Comparison of ENCODE assay signal across 20 cellular contexts in genomic region chr13:110334256-110334655, GRCh38. TPM values are rescaled to one million over a fixed set of nuclear protein-coding genes. Genes with fewer than 3 reads are reported as not detected.
A peak's percentile ranks its signal among the peaks of the same experiment; 100 is the strongest.
DNase-seq lines count a peak whose midpoint lies in the region; TF ChIP-seq lines count a peak whose summit lies in the region.
"Had no signal": no experiment of that assay in that cellular context is flagged by ENCODE, and none has a peak within 500 bp of the region (broad histone marks: within the 10 kb centered on the region; RNA-seq: fewer than 3 reads in every experiment).

No MANE protein-coding gene starts in this region.

- H3K4me3 Mint-ChIP-seq in osteocyte (ENCODE audit: unreplicated experiment) = no peak overlapping the region
- H3K4me3 Mint-ChIP-seq: activated naive CD8-positive, alpha-beta T cell treated with anti-CD3 and anti-CD28 coated beads, Interleukin-2, amount 10 ng/mL, durations not matched to agents 7 days and 5 days; activated T-cell treated with anti-CD3 and anti-CD28 coated beads, Interleukin-2, amount 50 U/mL, for 72 hours; natural killer cell treated with Interleukin-12 subunit alpha and Interleukin-12 subunit beta and Interleukin-15 and Interleukin-18, amount 100 ng/mL, for 72 hours had no signal

- no peaks in the 10 kb centered on the region for H3K27me3 ChIP-seq in BJ (ENCODE audit: control insufficient read depth, insufficient read depth, low read length)
- H3K27me3 ChIP-seq in SJSA1 (replicated peaks) = no peaks in the 10 kb centered on the region

- POLR2A ChIA-PET in BJ (lab: Charles Lee) = interaction anchor here (0.6 kb wide), 1 partner anchor 29 kb away, joined by 3 read pairs; no protein-coding TSS in a partner anchor

- H3K36me3 ChIP-seq in BJ (ENCODE audit: control insufficient read depth, insufficient read depth, low read length) = no peaks in the 10 kb centered on the region
- H3K36me3 ChIP-seq in SJSA1 = peaks cover 28% of the 10 kb centered on the region

- H3K9me3 Mint-ChIP-seq in osteocyte (ENCODE audit: unreplicated experiment) = no peaks in the 10 kb centered on the region
- H3K9me3 Mint-ChIP-seq: activated naive CD8-positive, alpha-beta T cell treated with anti-CD3 and anti-CD28 coated beads, Interleukin-2, amount 10 ng/mL, durations not matched to agents 7 days and 5 days; natural killer cell treated with Interleukin-12 subunit alpha and Interleukin-12 subunit beta and Interleukin-15 and Interleukin-18, amount 100 ng/mL, for 72 hours had no signal

- peaks cover 7% of the 10 kb centered on the region for H3K9me3 ChIP-seq in SJSA1 (replicated peaks)

- peak; percentile 50 for DNase-seq in BJ (ENCODE audit: low read depth)
- peak; percentile 96 to 97 for DNase-seq in SJSA1 (ENCODE audit: low read depth in 1 of 2, low spot score in 2 of 2)
- peak; percentile 55 for DNase-seq in fibroblast of villous mesenchyme (ENCODE audit: low read depth)
- no peak for DNase-seq in osteocyte (ENCODE audit: extremely low spot score, unreplicated experiment)
- no peak for DNase-seq in DMS153 (lab: John Stamatoyannopoulos, UW)
- DNase-seq in dermis blood vessel endothelial cell = no peak
- no peak for DNase-seq in activated naive CD4-positive, alpha-beta T cell treated with Interleukin-2 at 50 U/mL for 16 hours
- DNase-seq in activated effector memory CD4-positive, alpha-beta T cell treated with Interleukin-2 at 50 U/mL for 16 hours = no peak
- DNase-seq: activated naive CD8-positive, alpha-beta T cell treated with anti-CD3 and anti-CD28 coated beads, Interleukin-2, amount 10 ng/mL, durations not matched to agents 7 days and 5 days; activated T-cell treated with anti-CD3 and anti-CD28 coated beads, Interleukin-2, amount 50 U/mL, for 72 hours; caudate nucleus; head of caudate nucleus; MM.1S; NCI-H82; PC-9; small intestine; stimulated activated CD4-positive, alpha-beta T cell treated with anti-CD3 and anti-CD28 coated beads, Interleukin-4, amount 100 ng/mL, for 24 hours; substantia nigra had no signal

- H3K27ac Mint-ChIP-seq in osteocyte (ENCODE audit: unreplicated experiment) = peak overlapping the region; percentile 97
- H3K27ac Mint-ChIP-seq: activated naive CD8-positive, alpha-beta T cell treated with anti-CD3 and anti-CD28 coated beads, Interleukin-2, amount 10 ng/mL, durations not matched to agents 7 days and 5 days; activated T-cell treated with anti-CD3 and anti-CD28 coated beads, Interleukin-2, amount 50 U/mL, for 72 hours; natural killer cell treated with Interleukin-12 subunit alpha and Interleukin-12 subunit beta and Interleukin-15 and Interleukin-18, amount 100 ng/mL, for 72 hours had no signal

- peak overlapping the region; percentile 20 for H3K27ac ChIP-seq in SJSA1
- H3K27ac ChIP-seq: PC-9 had no signal

- TF ChIP-seq CTCF in BJ (IDR thresholded peaks at IDR 0.05; ENCODE audit: insufficient read depth, low read depth, low read length) (no peak), fibroblast of villous mesenchyme (IDR thresholded peaks at IDR 0.05; ENCODE audit: insufficient read depth, low read depth, low read length) (no peak), osteocyte (IDR thresholded peaks at IDR 0.05) (no peak)

- peaks cover 96% of the 10 kb centered on the region for H3K4me1 Mint-ChIP-seq in osteocyte (ENCODE audit: unreplicated experiment)
- H3K4me1 Mint-ChIP-seq: activated naive CD8-positive, alpha-beta T cell treated with anti-CD3 and anti-CD28 coated beads, Interleukin-2, amount 10 ng/mL, durations not matched to agents 7 days and 5 days had no signal

- CTCF ChIA-PET in BJ (lab: Yijun Ruan, JAX) = interaction anchor here (1.0 kb wide), 1 partner anchor 87 kb away, joined by 4 read pairs; no protein-coding TSS in a partner anchor

- H3K27me3 Mint-ChIP-seq in osteocyte (ENCODE audit: unreplicated experiment) = no peaks in the 10 kb centered on the region

- peaks cover 89% of the 10 kb centered on the region for H3K4me1 ChIP-seq in SJSA1 (replicated peaks)

- H3K36me3 Mint-ChIP-seq in osteocyte (ENCODE audit: unreplicated experiment) = peaks cover 50% of the 10 kb centered on the region
- H3K36me3 Mint-ChIP-seq: activated naive CD8-positive, alpha-beta T cell treated with anti-CD3 and anti-CD28 coated beads, Interleukin-2, amount 10 ng/mL, durations not matched to agents 7 days and 5 days; natural killer cell treated with Interleukin-12 subunit alpha and Interleukin-12 subunit beta and Interleukin-15 and Interleukin-18, amount 100 ng/mL, for 72 hours had no signal

- no peak overlapping the region for H3K4me3 ChIP-seq in BJ (ENCODE audit: low read depth, low read length)
- no peak overlapping the region for H3K4me3 ChIP-seq in SJSA1
- no peak overlapping the region for H3K4me3 ChIP-seq in fibroblast of villous mesenchyme (ENCODE audit: low read depth, low read length)
- H3K4me3 ChIP-seq: lung, PC-9 had no signal

RNA-seq across cellular contexts. Expression of gene COL4A2, which starts 27.2 kb away (rescaled TPM):
- polyA plus RNA-seq in BJ (2011; rRNA removed) = 410 and 886 TPM in 2 replicates
- polyA minus RNA-seq in BJ (2011; rRNA and poly(A)+ RNA removed) = 205 and 240 TPM in 2 replicates
- 677 and 741 TPM in 2 replicates for total RNA-seq in SJSA1 (2014; rRNA removed; shearing (Covaris generic))
- total RNA-seq in fibroblast of villous mesenchyme (756 and 1,116 TPM in 2 replicates), osteocyte (2,001 and 2,067 TPM in 2 replicates), dermis blood vessel endothelial cell (1,112 and 1,320 TPM in 2 replicates)
- total RNA-seq: activated naive CD8-positive, alpha-beta T cell treated with anti-CD3 and anti-CD28 coated beads, Interleukin-2, amount 10 ng/mL, durations not matched to agents 7 days and 5 days; activated T-cell treated with anti-CD3 and anti-CD28 coated beads, Interleukin-2, amount 50 U/mL, for 72 hours; natural killer cell treated with Interleukin-12 subunit alpha and Interleukin-12 subunit beta and Interleukin-15 and Interleukin-18, amount 100 ng/mL, for 72 hours had no signal

RNA-seq across cellular contexts. Expression of gene COL4A1, which starts 27.3 kb away (rescaled TPM):
- polyA plus RNA-seq in BJ (2011; rRNA removed) = 345 and 375 TPM in 2 replicates
- polyA minus RNA-seq in BJ (2011; rRNA and poly(A)+ RNA removed) = 346 and 360 TPM in 2 replicates
- total RNA-seq in SJSA1 (2014; rRNA removed; shearing (Covaris generic)) = 489 and 591 TPM in 2 replicates
- 1,391 and 1,673 TPM in 2 replicates for total RNA-seq in fibroblast of villous mesenchyme
- total RNA-seq in osteocyte = 3,181 and 3,589 TPM in 2 replicates
- 1,485 and 1,882 TPM in 2 replicates for total RNA-seq in dermis blood vessel endothelial cell
- total RNA-seq: activated naive CD8-positive, alpha-beta T cell treated with anti-CD3 and anti-CD28 coated beads, Interleukin-2, amount 10 ng/mL, durations not matched to agents 7 days and 5 days; natural killer cell treated with Interleukin-12 subunit alpha and Interleukin-12 subunit beta and Interleukin-15 and Interleukin-18, amount 100 ng/mL, for 72 hours had no signal

Comparison
In these comparisons a context has a peak if more than half of its experiments do, and no peak if none do; other contexts are left out.
1. DNase-seq: peak in BJ (single experiment), SJSA1 (2 of 2) and fibroblast of villous mesenchyme (single experiment); none in osteocyte (single experiment), DMS153 (single experiment), dermis blood vessel endothelial cell (single experiment), activated naive CD4-positive, alpha-beta T cell treated with Interleukin-2 at 50 U/mL for 16 hours (single experiment) and activated effector memory CD4-positive, alpha-beta T cell treated with Interleukin-2 at 50 U/mL for 16 hours (single experiment).